Comparison of ENCODE assay signal across 28 cellular contexts in the genomic region with DNA sequence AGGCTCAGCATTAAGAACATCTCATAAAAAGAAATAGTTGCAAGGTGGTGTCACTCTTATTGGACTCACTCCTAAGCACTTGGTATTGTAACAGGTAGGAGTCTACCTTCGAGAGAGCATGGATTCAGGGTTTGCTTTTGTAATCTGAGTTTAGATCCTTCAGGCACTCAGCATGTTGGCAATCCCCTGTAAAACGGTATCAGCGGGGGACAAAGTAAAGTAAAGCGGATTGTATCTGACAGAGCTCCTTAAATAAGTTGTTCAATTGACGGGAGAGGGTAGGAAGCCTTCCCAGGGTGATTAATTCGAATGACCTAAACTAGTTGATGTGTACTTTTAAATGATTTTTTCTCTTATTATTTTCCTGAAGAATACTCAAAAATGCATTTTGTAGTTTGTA.
"Had no signal": no experiment of that assay in that cellular context is flagged by ENCODE, and none has a peak within 500 bp of the region (broad histone marks: within the 10 kb centered on the region; RNA-seq: fewer than 3 reads in every experiment).

No MANE protein-coding gene starts in this region.

- H3K4me3 ChIP-seq: breast epithelium, SK-N-MC had no signal

- H3K4me1 ChIP-seq: breast epithelium had no signal

- DNase-seq: activated CD4-positive, alpha-beta T cell treated with anti-CD3 and anti-CD28 coated beads for 4 hours; activated CD8-positive, alpha-beta memory T cell treated with anti-CD3 and anti-CD28 coated beads, Interleukin-2, amount 10 ng/mL, durations not matched to agents 7 days and 5 days; activated effector memory CD4-positive, alpha-beta T cell treated with Interleukin-2 at 50 U/mL for 16 hours; activated naive CD4-positive, alpha-beta T cell; activated T-cell treated with anti-CD3 and anti-CD28 coated beads, Interleukin-2, amount 50 U/mL, for 24 hours; aorta; caudate nucleus; KG1; NCI-H1092 treated with DMSO at 0.1 percent for 48 hours; NCI-H1417 treated with DMSO at 0.1 percent for 48 hours; NCI-H1694; NCI-H2029 treated with DMSO at 0.1 percent for 48 hours; NCI-H446; NCI-H524; NK-92 treated with Interleukin-12 subunit alpha and Interleukin-12 subunit beta, amount 100 ng/mL, for 24 hours; OCI-M1; RPMI8226; T-cell; T-helper 2 cell; T1000 had no signal

- H3K36me3 ChIP-seq: breast epithelium had no signal

- H3K4me3 Mint-ChIP-seq: activated CD8-positive, alpha-beta memory T cell treated with anti-CD3 and anti-CD28 coated beads, Interleukin-2, amount 10 ng/mL, durations not matched to agents 7 days and 5 days; activated naive CD4-positive, alpha-beta T cell treated with anti-CD3 and anti-CD28 coated beads, Interleukin-2, amount 50 U/mL, for 24 hours; activated T-cell treated with anti-CD3 and anti-CD28 coated beads, Interleukin-2, amount 50 U/mL, for 24 hours; activated T-helper 1 cell treated with anti-CD3 and anti-CD28 coated beads, Interleukin-12 subunit alpha, Interleukin-12 subunit beta, Interleukin-2, Interleukin-4 antibody, amounts not matched to agents 30 ng/mL and 10 ng/mL and 1 ng/mL, durations not matched to agents 14 hours and 24 hours and 36 hours; T-cell had no signal

- H3K27me3 Mint-ChIP-seq: activated CD8-positive, alpha-beta memory T cell treated with anti-CD3 and anti-CD28 coated beads, Interleukin-2, amount 10 ng/mL, durations not matched to agents 7 days and 5 days; activated naive CD4-positive, alpha-beta T cell treated with anti-CD3 and anti-CD28 coated beads, Interleukin-2, amount 50 U/mL, for 24 hours; activated T-cell treated with anti-CD3 and anti-CD28 coated beads, Interleukin-2, amount 50 U/mL, for 24 hours; T-cell had no signal

- H3K27me3 ChIP-seq: breast epithelium had no signal

- H3K4me1 Mint-ChIP-seq: activated CD8-positive, alpha-beta memory T cell treated with anti-CD3 and anti-CD28 coated beads, Interleukin-2, amount 10 ng/mL, durations not matched to agents 7 days and 5 days; activated naive CD4-positive, alpha-beta T cell treated with anti-CD3 and anti-CD28 coated beads, Interleukin-2, amount 50 U/mL, for 24 hours; T-cell had no signal

- H3K9me3 Mint-ChIP-seq: activated naive CD4-positive, alpha-beta T cell treated with anti-CD3 and anti-CD28 coated beads, Interleukin-2, amount 50 U/mL, for 24 hours; activated T-helper 1 cell treated with anti-CD3 and anti-CD28 coated beads, Interleukin-12 subunit alpha, Interleukin-12 subunit beta, Interleukin-2, Interleukin-4 antibody, amounts not matched to agents 30 ng/mL and 10 ng/mL and 1 ng/mL, durations not matched to agents 14 hours and 24 hours and 36 hours had no signal

- H3K27ac Mint-ChIP-seq: activated CD8-positive, alpha-beta memory T cell treated with anti-CD3 and anti-CD28 coated beads, Interleukin-2, amount 10 ng/mL, durations not matched to agents 7 days and 5 days; activated naive CD4-positive, alpha-beta T cell treated with anti-CD3 and anti-CD28 coated beads, Interleukin-2, amount 50 U/mL, for 24 hours; activated T-cell treated with anti-CD3 and anti-CD28 coated beads, Interleukin-2, amount 50 U/mL, for 24 hours; activated T-helper 1 cell treated with anti-CD3 and anti-CD28 coated beads, Interleukin-12 subunit alpha, Interleukin-12 subunit beta, Interleukin-2, Interleukin-4 antibody, amounts not matched to agents 30 ng/mL and 10 ng/mL and 1 ng/mL, durations not matched to agents 14 hours and 24 hours and 36 hours; T-cell had no signal

- H3K36me3 Mint-ChIP-seq: activated CD8-positive, alpha-beta memory T cell treated with anti-CD3 and anti-CD28 coated beads, Interleukin-2, amount 10 ng/mL, durations not matched to agents 7 days and 5 days; activated naive CD4-positive, alpha-beta T cell treated with anti-CD3 and anti-CD28 coated beads, Interleukin-2, amount 50 U/mL, for 24 hours; T-cell had no signal

- H3K9me3 ChIP-seq: breast epithelium had no signal

- ATAC-seq: activated CD4-positive, CD25-positive, alpha-beta regulatory T cell treated with anti-CD3 and anti-CD28 coated beads, Interleukin-2, amount 50 U/mL, for 24 hours; activated CD8-positive, alpha-beta memory T cell treated with anti-CD3 and anti-CD28 coated beads, Interleukin-2, amount 10 ng/mL, durations not matched to agents 7 days and 5 days; Panc1; Right ventricle myocardium inferior; T-cell had no signal

- H3K27ac ChIP-seq: breast epithelium, SK-N-MC, VCaP had no signal
